Comparison of ENCODE assay signal across 29 cellular contexts in genomic region chr21:43944181-43944633, GRCh38.
DNase-seq lines count a peak whose midpoint lies in the region; ATAC-seq, FAIRE-seq and TF ChIP-seq lines count a peak whose summit lies in the region.
"Had no signal": no experiment of that assay in that cellular context is flagged by ENCODE, and none has a peak within 500 bp of the region (broad histone marks: within the 10 kb centered on the region; RNA-seq: fewer than 3 reads in every experiment).

No MANE protein-coding gene starts in this region.

- no peak for TF ChIP-seq RAD21 in K562 (CRISPR knock-in tag; conservative IDR thresholded peaks at IDR 0.05 in 1 of 2, IDR thresholded peaks at IDR 0.05 in 1 of 2)

- CTCF ChIA-PET in K562 (lab: Yijun Ruan, JAX; ENCODE audit: low intra/inter-chr PET ratio): no interaction called here

- intact Hi-C loops in Right ventricle myocardium superior (cut with DNase I) (no loop called here), K562 (cut with micrococcal nuclease) (no loop called here), body of pancreas (cut with DNase I) (no loop called here)

- 88% methylated on average over 16 of the region's 16 CpGs for WGBS in K562 (ENCODE audit: insufficient coverage, low coverage, missing lambda C conversion rate)
- 76 to 90% methylated on average over 3 to 16 of the region's 16 CpGs for WGBS in body of pancreas, 2 donors

- ATAC-seq in Right ventricle myocardium superior (ENCODE audit: poor library complexity) (peak; percentile 50), K562 (no peak), HG02938 (IDR thresholded peaks at IDR 0.05; ENCODE audit: unreplicated experiment) (no peak), body of pancreas (no peak)
- ATAC-seq: A549; activated naive CD4-positive, alpha-beta T cell treated with anti-CD3 and anti-CD28 coated beads, Interleukin-2, amount 50 U/mL, for 72 hours; activated T-helper 17 cell treated with anti-CD3 and anti-CD28 coated beads, Interleukin-2, amount 50 U/mL, for 72 hours; CD8-positive, alpha-beta T cell; lower lobe of right lung; naive thymus-derived CD8-positive, alpha-beta T cell; stimulated activated memory B cell treated with anti-CD40 and anti-IgM and Interleukin-4, amounts not matched to agents 10 μg/mL and 1 μg/mL and 100 μg/mL, for 72 hours; upper lobe of right lung had no signal

- peaks cover 0 to 21% of the 10 kb centered on the region in 2 donors for H3K4me1 ChIP-seq in right atrium auricular region
- peaks cover 11 to 56% of the 10 kb centered on the region in 2 experiments; a peak in 4 of 5 replicates for H3K4me1 ChIP-seq in K562 (replicated peaks in 1 of 2; ENCODE audit: control insufficient read depth in 2 of 2, insufficient read depth in 2 of 2, low read length in 2 of 2)
- H3K4me1 ChIP-seq in body of pancreas: peaks cover 3% of the 10 kb centered on the region
- H3K4me1 ChIP-seq: A549, ascending aorta had no signal

- no peaks in the 10 kb centered on the region for H3K27me3 Mint-ChIP-seq in nephron (ENCODE audit: low read depth)
- H3K27me3 Mint-ChIP-seq: activated T-helper 17 cell treated with anti-CD3 and anti-CD28 coated beads, Interleukin-2, amount 50 U/mL, for 72 hours; naive thymus-derived CD8-positive, alpha-beta T cell; stimulated activated memory B cell treated with anti-CD40 and anti-IgM and Interleukin-4, amounts not matched to agents 10 μg/mL and 1 μg/mL and 100 μg/mL, for 72 hours had no signal

- no TSS peak for BruUV-seq in K562 (replicated peaks; lab: Mats Ljungman, UMichigan)

- no peak overlapping the region for H2AFZ ChIP-seq in K562 (ENCODE audit: low read depth, low read length)

- TF ChIP-seq EP300 in K562 (IDR thresholded peaks at IDR 0.05; ENCODE audit: low read length): no peak

- H3K4me1 Mint-ChIP-seq in nephron: peaks cover 4% of the 10 kb centered on the region

- in situ Hi-C loops in K562 (cut with MboI): loop anchor here (5.0 kb wide), 1 partner anchor 132 kb away; no protein-coding TSS in a partner anchor

- peaks cover 0 to 6% of the 10 kb centered on the region in 2 donors for H3K9me3 ChIP-seq in right atrium auricular region
- no peaks in the 10 kb centered on the region for H3K9me3 ChIP-seq in K562 (replicated peaks; ENCODE audit: control insufficient read depth, insufficient read depth, low read depth, low read length)
- peaks cover 0 to 1% (median 0%) of the 10 kb centered on the region in 3 donors for H3K9me3 ChIP-seq in body of pancreas

- peaks cover 7% of the 10 kb centered on the region for H3K36me3 Mint-ChIP-seq in nephron (ENCODE audit: low read depth)

- H3K36me3 ChIP-seq in right atrium auricular region (peaks cover 5% of the 10 kb centered on the region), K562 (ENCODE audit: control insufficient read depth, insufficient read depth, low read length) (peaks cover 17% of the 10 kb centered on the region; the same call in 2 of the 3 replicates), body of pancreas (replicated peaks in 1 of 2; ENCODE audit: insufficient read depth in 1 of 2, low read depth in 2 of 2) (no peaks in the 10 kb centered on the region)
- H3K36me3 ChIP-seq: upper lobe of right lung had no signal

- TF ChIP-seq POLR2A in K562 (conservative IDR thresholded peaks at IDR 0.05) (no peak), body of pancreas (IDR thresholded peaks at IDR 0.05) (no peak)

- TF ChIP-seq CTCF in right atrium auricular region (IDR thresholded peaks at IDR 0.05) (no peak), K562 (IDR thresholded peaks at IDR 0.05 in 2 of 3, conservative IDR thresholded peaks at IDR 0.05 in 1 of 3; ENCODE audit: insufficient read depth in 2 of 3, low read depth in 1 of 3, low read length in 3 of 3) (no peak), nephron (IDR thresholded peaks at IDR 0.05; ENCODE audit: unreplicated experiment in 3 of 3) (no peak), body of pancreas (IDR thresholded peaks at IDR 0.05) (no peak)

- H3K4me3 Mint-ChIP-seq in nephron: no peak overlapping the region
- H3K4me3 Mint-ChIP-seq: activated T-helper 17 cell treated with anti-CD3 and anti-CD28 coated beads, Interleukin-2, amount 50 U/mL, for 72 hours; CD8-positive, alpha-beta T cell; naive thymus-derived CD8-positive, alpha-beta T cell; stimulated activated memory B cell treated with anti-CD40 and anti-IgM and Interleukin-4, amounts not matched to agents 10 μg/mL and 1 μg/mL and 100 μg/mL, for 72 hours had no signal

- H3K79me2 ChIP-seq in K562 (ENCODE audit: control insufficient read depth, insufficient read depth, low read length): peaks cover 39% of the 10 kb centered on the region

- H3K27me3 ChIP-seq in right atrium auricular region (no peaks in the 10 kb centered on the region), K562 (ENCODE audit: control insufficient read depth in 2 of 2, insufficient read depth in 2 of 2, low read length in 2 of 2) (no peaks in the 10 kb centered on the region), body of pancreas (no peaks in the 10 kb centered on the region)
- H3K27me3 ChIP-seq: ascending aorta, upper lobe of right lung had no signal

- H3K9me3 Mint-ChIP-seq in nephron: no peaks in the 10 kb centered on the region

- H3K27ac Mint-ChIP-seq in nephron: peak overlapping the region in 2 of 3 experiments; percentile 67 to 82
- H3K27ac Mint-ChIP-seq: activated T-helper 17 cell treated with anti-CD3 and anti-CD28 coated beads, Interleukin-2, amount 50 U/mL, for 72 hours; CD8-positive, alpha-beta T cell; naive thymus-derived CD8-positive, alpha-beta T cell; stimulated activated memory B cell treated with anti-CD40 and anti-IgM and Interleukin-4, amounts not matched to agents 10 μg/mL and 1 μg/mL and 100 μg/mL, for 72 hours had no signal

- peak overlapping the region in 1 of 2 experiments; percentile 8; a peak in 1 of 4 replicates for H3K9ac ChIP-seq in K562 (ENCODE audit: insufficient read depth in 1 of 2, low read depth in 2 of 2, low read length in 2 of 2)

- H3K4me3 ChIP-seq in right atrium auricular region (no peak overlapping the region), K562 (no peak overlapping the region), body of pancreas (no peak overlapping the region)
- H3K4me3 ChIP-seq: A549, ascending aorta, lower lobe of right lung, skin epidermis, upper lobe of right lung had no signal

- DNase-seq in Right ventricle myocardium superior (peak; percentile 44), right atrium auricular region (ENCODE audit: low spot score) (no peak), K562 (ENCODE audit: extremely low read depth in 1 of 4, low spot score in 3 of 4) (no peak), mesenteric fat pad (ENCODE audit: low spot score) (no peak), NCI-H187 (lab: John Stamatoyannopoulos, UW) (no peak), body of pancreas (no peak)
- DNase-seq: activated CD4-positive, alpha-beta T cell treated with anti-CD3 and anti-CD28 coated beads for 48 hours; AML-193; CD8-positive, alpha-beta T cell; dermis blood vessel endothelial cell; foreskin melanocyte; lower lobe of right lung; naive thymus-derived CD8-positive, alpha-beta T cell; NCI-H1092; NCI-H1694 treated with DMSO at 0.1 percent for 48 hours; NCI-H524; substantia nigra; SW 1271; T-helper 9 cell had no signal

- H3K27ac ChIP-seq in right atrium auricular region (peak overlapping the region in 1 of 2 donors; percentile 57), K562 (ENCODE audit: extremely low read depth, low read depth, low read length) (no peak overlapping the region), body of pancreas (no peak overlapping the region)
- H3K27ac ChIP-seq: A549, ascending aorta, lower lobe of right lung, upper lobe of right lung had no signal

- POLR2A ChIA-PET in K562 (lab: Yijun Ruan, JAX): interaction anchor here (0.9 kb wide), 1 partner anchor 44 kb away, joined by 3 read pairs; no protein-coding TSS in a partner anchor

- H3K4me2 ChIP-seq in K562 (ENCODE audit: insufficient read depth, low read length): no peak overlapping the region
- H3K4me2 ChIP-seq: A549 had no signal

- no peaks in the 10 kb centered on the region for H3K9me1 ChIP-seq in K562 (ENCODE audit: control insufficient read depth, insufficient read depth, low read length)

- no peak for FAIRE-seq in K562 (lab: Jason Lieb, UNC)
- FAIRE-seq: A549, endometrium had no signal

- H4K20me1 ChIP-seq in K562 (replicated peaks; ENCODE audit: control insufficient read depth, insufficient read depth, low read length): peaks cover 24% of the 10 kb centered on the region

TF ChIP-seq in K562, 482 proteins besides CTCF, POLR2A, EP300 and RAD21:
- TF ChIP-seq PKNOX1 (IDR thresholded peaks at IDR 0.05): peak; percentile 60
- TF ChIP-seq ZNF507 (tag; conservative IDR thresholded peaks at IDR 0.05): no peak
- no peak for TF ChIP-seq ZBTB49 (CRISPR knock-in tag; IDR thresholded peaks at IDR 0.05; ENCODE audit: borderline replicate concordance)
- TF ChIP-seq CBX8 (IDR thresholded peaks at IDR 0.05; ENCODE audit: borderline replicate concordance, extremely low read depth, low read depth, low read length, poor library complexity, severe bottlenecking): no peak
- TF ChIP-seq RBM22 (IDR thresholded peaks at IDR 0.05; ENCODE audit: low read depth, low read length, poor library complexity, severe bottlenecking): peak; percentile 57
- TF ChIP-seq OTX1 (CRISPR knock-in tag; IDR thresholded peaks at IDR 0.05): no peak
